ENCODE assay signal across 1 cellular context in genomic region chr4:997375-998071, GRCh38.
TF ChIP-seq lines count a peak whose summit lies in the region.

No MANE protein-coding gene starts in this region.

TF ChIP-seq in A549, 52 proteins besides CTCF, POLR2A, EP300 and RAD21 (continued from another document):
- TF ChIP-seq PBX3 (IDR thresholded peaks at IDR 0.05) = no peak
- TF ChIP-seq FOSB (CRISPR knock-in tag; IDR thresholded peaks at IDR 0.05) = no peak
- no peak for TF ChIP-seq KDM5A (IDR thresholded peaks at IDR 0.05)
- no peak for TF ChIP-seq RNF2 (IDR thresholded peaks at IDR 0.05; ENCODE audit: borderline replicate concordance, low read depth)
- TF ChIP-seq NFE2L2 (conservative IDR thresholded peaks at IDR 0.05; ENCODE audit: low read length) = no peak
- no peak for TF ChIP-seq ATOH8 (CRISPR knock-in tag; IDR thresholded peaks at IDR 0.05; ENCODE audit: low read depth)
